Comparison of ENCODE assay signal across 25 cellular contexts in genomic region chr2:212708346-212708745, GRCh38.
DNase-seq lines count a peak whose midpoint lies in the region; TF ChIP-seq lines count a peak whose summit lies in the region.
"Had no signal": no experiment of that assay in that cellular context is flagged by ENCODE, and none has a peak within 500 bp of the region (broad histone marks: within the 10 kb centered on the region; RNA-seq: fewer than 3 reads in every experiment).

No MANE protein-coding gene starts in this region.

- H2AFZ ChIP-seq in neural cell (ENCODE audit: low read depth, low read length): no peak overlapping the region

- no peak for TF ChIP-seq RAD21 in neural cell (conservative IDR thresholded peaks at IDR 0.05)

- TF ChIP-seq CTCF in fibroblast of mammary gland (conservative IDR thresholded peaks at IDR 0.05; ENCODE audit: control insufficient read depth, insufficient read depth, low read depth, low read length) (no peak), neural cell (IDR thresholded peaks at IDR 0.05; ENCODE audit: poor library complexity, severe bottlenecking) (no peak)

- H3K27ac ChIP-seq in neural cell (ENCODE audit: low read length): peak overlapping the region; percentile 16
- H3K27ac ChIP-seq: BLaER1, dorsolateral prefrontal cortex, heart right ventricle, psoas muscle, tibial artery, VCaP had no signal

- H3K4me2 ChIP-seq in neural cell (ENCODE audit: low read length): no peak overlapping the region
- H3K4me2 ChIP-seq: BLaER1 had no signal

- H3K79me2 ChIP-seq in neural cell (replicated peaks; ENCODE audit: insufficient read depth, low read length): no peaks in the 10 kb centered on the region

- no peak overlapping the region for H3K4me3 Mint-ChIP-seq in activated T-helper 1 cell treated with anti-CD3 and anti-CD28 coated beads, Interleukin-12 subunit alpha, Interleukin-12 subunit beta, Interleukin-2, Interleukin-4 antibody, amounts not matched to agents 30 ng/mL and 10 ng/mL and 1 ng/mL, durations not matched to agents 14 hours and 24 hours and 36 hours
- H3K4me3 Mint-ChIP-seq: activated naive CD8-positive, alpha-beta T cell treated with anti-CD3 and anti-CD28 coated beads for 36 hours; stimulated activated naive CD8-positive, alpha-beta T cell treated with anti-CD3 and anti-CD28 coated beads, Interleukin-15, Interleukin-2, amounts not matched to agents 100 ng/mL and 50 ng/mL, for 24 hours had no signal

- H3K27me3 ChIP-seq in neural cell (ENCODE audit: insufficient read depth, low read depth, low read length): no peaks in the 10 kb centered on the region
- H3K27me3 ChIP-seq: BLaER1, heart right ventricle, tibial artery had no signal

- no peaks in the 10 kb centered on the region for H3F3A ChIP-seq in neural cell (ENCODE audit: insufficient read depth, low read length, poor library complexity, severe bottlenecking)

- H3K9ac ChIP-seq in neural cell (ENCODE audit: low read length): no peak overlapping the region
- H3K9ac ChIP-seq: BLaER1 had no signal

- H3K36me3 ChIP-seq in neural cell (ENCODE audit: insufficient read depth, low read length): no peaks in the 10 kb centered on the region
- H3K36me3 ChIP-seq: BLaER1, heart right ventricle, tibial artery had no signal

- no peaks in the 10 kb centered on the region for H3K36me3 Mint-ChIP-seq in activated T-helper 1 cell treated with anti-CD3 and anti-CD28 coated beads, Interleukin-12 subunit alpha, Interleukin-12 subunit beta, Interleukin-2, Interleukin-4 antibody, amounts not matched to agents 30 ng/mL and 10 ng/mL and 1 ng/mL, durations not matched to agents 14 hours and 24 hours and 36 hours (ENCODE audit: low read depth)
- H3K36me3 Mint-ChIP-seq: activated naive CD8-positive, alpha-beta T cell treated with anti-CD3 and anti-CD28 coated beads for 36 hours had no signal

- no peaks in the 10 kb centered on the region for H3K9me2 ChIP-seq in neural cell (ENCODE audit: insufficient read depth, low read length)

- no peak overlapping the region for H3K4me3 ChIP-seq in fibroblast of mammary gland (ENCODE audit: control insufficient read depth, low read depth, low read length)
- no peak overlapping the region for H3K4me3 ChIP-seq in neural cell (ENCODE audit: low read length)
- H3K4me3 ChIP-seq: BLaER1, dorsolateral prefrontal cortex, heart right ventricle, psoas muscle, tibial artery had no signal

- no peak overlapping the region for H3K27ac Mint-ChIP-seq in activated T-helper 1 cell treated with anti-CD3 and anti-CD28 coated beads, Interleukin-12 subunit alpha, Interleukin-12 subunit beta, Interleukin-2, Interleukin-4 antibody, amounts not matched to agents 30 ng/mL and 10 ng/mL and 1 ng/mL, durations not matched to agents 14 hours and 24 hours and 36 hours
- H3K27ac Mint-ChIP-seq: activated naive CD8-positive, alpha-beta T cell treated with anti-CD3 and anti-CD28 coated beads for 36 hours; stimulated activated naive CD8-positive, alpha-beta T cell treated with anti-CD3 and anti-CD28 coated beads, Interleukin-15, Interleukin-2, amounts not matched to agents 100 ng/mL and 50 ng/mL, for 24 hours had no signal

- H4K20me1 ChIP-seq in neural cell (ENCODE audit: insufficient read depth): no peaks in the 10 kb centered on the region
- H4K20me1 ChIP-seq: BLaER1 had no signal

- no peaks in the 10 kb centered on the region for H3K9me3 Mint-ChIP-seq in activated T-helper 1 cell treated with anti-CD3 and anti-CD28 coated beads, Interleukin-12 subunit alpha, Interleukin-12 subunit beta, Interleukin-2, Interleukin-4 antibody, amounts not matched to agents 30 ng/mL and 10 ng/mL and 1 ng/mL, durations not matched to agents 14 hours and 24 hours and 36 hours
- H3K9me3 Mint-ChIP-seq: activated naive CD8-positive, alpha-beta T cell treated with anti-CD3 and anti-CD28 coated beads for 36 hours; stimulated activated naive CD8-positive, alpha-beta T cell treated with anti-CD3 and anti-CD28 coated beads, Interleukin-15, Interleukin-2, amounts not matched to agents 100 ng/mL and 50 ng/mL, for 24 hours had no signal

- TF ChIP-seq EP300 in neural cell (conservative IDR thresholded peaks at IDR 0.05; ENCODE audit: poor library complexity, severe bottlenecking): no peak

- H3K4me1 Mint-ChIP-seq in activated T-helper 1 cell treated with anti-CD3 and anti-CD28 coated beads, Interleukin-12 subunit alpha, Interleukin-12 subunit beta, Interleukin-2, Interleukin-4 antibody, amounts not matched to agents 30 ng/mL and 10 ng/mL and 1 ng/mL, durations not matched to agents 14 hours and 24 hours and 36 hours (ENCODE audit: low read depth): no peaks in the 10 kb centered on the region
- H3K4me1 Mint-ChIP-seq: activated naive CD8-positive, alpha-beta T cell treated with anti-CD3 and anti-CD28 coated beads for 36 hours had no signal

- H3K9me3 ChIP-seq in neural cell (ENCODE audit: low read length): no peaks in the 10 kb centered on the region
- H3K9me3 ChIP-seq: BLaER1, heart right ventricle, psoas muscle, tibial artery had no signal

- intact Hi-C loops in activated T-helper 1 cell treated with anti-CD3 and anti-CD28 coated beads, Interleukin-12 subunit alpha, Interleukin-12 subunit beta, Interleukin-2, Interleukin-4 antibody, amounts not matched to agents 30 ng/mL and 10 ng/mL and 1 ng/mL, durations not matched to agents 14 hours and 24 hours and 36 hours (cut with micrococcal nuclease): no loop called here

- peaks cover 1% of the 10 kb centered on the region for H3K27me3 Mint-ChIP-seq in activated T-helper 1 cell treated with anti-CD3 and anti-CD28 coated beads, Interleukin-12 subunit alpha, Interleukin-12 subunit beta, Interleukin-2, Interleukin-4 antibody, amounts not matched to agents 30 ng/mL and 10 ng/mL and 1 ng/mL, durations not matched to agents 14 hours and 24 hours and 36 hours (ENCODE audit: insufficient read depth)
- H3K27me3 Mint-ChIP-seq: activated naive CD8-positive, alpha-beta T cell treated with anti-CD3 and anti-CD28 coated beads for 36 hours; stimulated activated naive CD8-positive, alpha-beta T cell treated with anti-CD3 and anti-CD28 coated beads, Interleukin-15, Interleukin-2, amounts not matched to agents 100 ng/mL and 50 ng/mL, for 24 hours had no signal

- DNase-seq in EH (ENCODE audit: low read depth) (peak; percentile 69), OCI-M1 (lab: John Stamatoyannopoulos, UW) (peak; percentile 10), fibroblast of mammary gland (ENCODE audit: low read depth) (peak; percentile 58), NCI-H446 (lab: John Stamatoyannopoulos, UW) (no peak), NCI-H748 treated with DMSO at 0.1 percent for 48 hours (lab: John Stamatoyannopoulos, UW) (no peak)
- DNase-seq in activated T-helper 1 cell treated with anti-CD3 and anti-CD28 coated beads, Interleukin-12 subunit alpha, Interleukin-12 subunit beta, Interleukin-2, Interleukin-4 antibody, amounts not matched to agents 30 ng/mL and 10 ng/mL and 1 ng/mL, durations not matched to agents 14 hours and 24 hours and 36 hours (ENCODE audit: low spot score): no peak
- DNase-seq in stimulated activated CD4-positive, alpha-beta T cell treated with anti-CD3 and anti-CD28 coated beads, Interleukin-12 subunit alpha, Interleukin-12 subunit beta, amount 100 ng/mL, for 4 hours: no peak
- DNase-seq: activated CD4-positive, alpha-beta T cell treated with anti-CD3 and anti-CD28 coated beads for 48 hours; activated CD8-positive, alpha-beta memory T cell treated with anti-CD3 and anti-CD28 coated beads for 24 hours; activated effector memory CD4-positive, alpha-beta T cell treated with anti-CD3 and anti-CD28 coated beads, Interleukin-2, amount 50 U/mL, for 16 hours; activated naive CD8-positive, alpha-beta T cell treated with anti-CD3 and anti-CD28 coated beads for 36 hours; cerebellar nuclear complex; dorsolateral prefrontal cortex; GDM1; HCEC 1CT; heart right ventricle; KG1; NCI-H1436; NCI-H2081 treated with DMSO at 0.1 percent for 48 hours; psoas muscle; tibial artery had no signal

TF ChIP-seq in neural cell, 6 proteins besides CTCF, POLR2A, EP300 and RAD21:
- TF ChIP-seq TAF1 (IDR thresholded peaks at IDR 0.05; ENCODE audit: low read depth): no peak
- TF ChIP-seq MXI1 (conservative IDR thresholded peaks at IDR 0.05; ENCODE audit: poor library complexity, severe bottlenecking): no peak
- TF ChIP-seq POLR2AphosphoS5 (IDR thresholded peaks at IDR 0.05): no peak
- TF ChIP-seq EZH2 (IDR thresholded peaks at IDR 0.05; ENCODE audit: borderline replicate concordance, insufficient read depth, low read length, poor library complexity, severe bottlenecking): no peak
- TF ChIP-seq SMC3 (conservative IDR thresholded peaks at IDR 0.05; ENCODE audit: poor library complexity): no peak
- TF ChIP-seq, protein P1, sequence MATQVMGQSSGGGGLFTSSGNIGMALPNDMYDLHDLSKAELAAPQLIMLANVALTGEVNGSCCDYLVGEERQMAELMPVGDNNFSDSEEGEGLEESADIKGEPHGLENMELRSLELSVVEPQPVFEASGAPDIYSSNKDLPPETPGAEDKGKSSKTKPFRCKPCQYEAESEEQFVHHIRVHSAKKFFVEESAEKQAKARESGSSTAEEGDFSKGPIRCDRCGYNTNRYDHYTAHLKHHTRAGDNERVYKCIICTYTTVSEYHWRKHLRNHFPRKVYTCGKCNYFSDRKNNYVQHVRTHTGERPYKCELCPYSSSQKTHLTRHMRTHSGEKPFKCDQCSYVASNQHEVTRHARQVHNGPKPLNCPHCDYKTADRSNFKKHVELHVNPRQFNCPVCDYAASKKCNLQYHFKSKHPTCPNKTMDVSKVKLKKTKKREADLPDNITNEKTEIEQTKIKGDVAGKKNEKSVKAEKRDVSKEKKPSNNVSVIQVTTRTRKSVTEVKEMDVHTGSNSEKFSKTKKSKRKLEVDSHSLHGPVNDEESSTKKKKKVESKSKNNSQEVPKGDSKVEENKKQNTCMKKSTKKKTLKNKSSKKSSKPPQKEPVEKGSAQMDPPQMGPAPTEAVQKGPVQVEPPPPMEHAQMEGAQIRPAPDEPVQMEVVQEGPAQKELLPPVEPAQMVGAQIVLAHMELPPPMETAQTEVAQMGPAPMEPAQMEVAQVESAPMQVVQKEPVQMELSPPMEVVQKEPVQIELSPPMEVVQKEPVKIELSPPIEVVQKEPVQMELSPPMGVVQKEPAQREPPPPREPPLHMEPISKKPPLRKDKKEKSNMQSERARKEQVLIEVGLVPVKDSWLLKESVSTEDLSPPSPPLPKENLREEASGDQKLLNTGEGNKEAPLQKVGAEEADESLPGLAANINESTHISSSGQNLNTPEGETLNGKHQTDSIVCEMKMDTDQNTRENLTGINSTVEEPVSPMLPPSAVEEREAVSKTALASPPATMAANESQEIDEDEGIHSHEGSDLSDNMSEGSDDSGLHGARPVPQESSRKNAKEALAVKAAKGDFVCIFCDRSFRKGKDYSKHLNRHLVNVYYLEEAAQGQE (IDR thresholded peaks at IDR 0.05; ENCODE audit: borderline replicate concordance): no peak

Comparison
In these comparisons a context has a peak if more than half of its experiments do, and no peak if none do; other contexts are left out.
1. DNase-seq: peak in EH (single experiment), OCI-M1 (single experiment) and fibroblast of mammary gland (single experiment); none in activated T-helper 1 cell treated with anti-CD3 and anti-CD28 coated beads, Interleukin-12 subunit alpha, Interleukin-12 subunit beta, Interleukin-2, Interleukin-4 antibody, amounts not matched to agents 30 ng/mL and 10 ng/mL and 1 ng/mL, durations not matched to agents 14 hours and 24 hours and 36 hours (single experiment), stimulated activated CD4-positive, alpha-beta T cell treated with anti-CD3 and anti-CD28 coated beads, Interleukin-12 subunit alpha, Interleukin-12 subunit beta, amount 100 ng/mL, for 4 hours (single experiment), NCI-H446 (0 of 2) and NCI-H748 treated with DMSO at 0.1 percent for 48 hours (single experiment).